In genomic region chr22:35648066-35649025, GRCh38 we compare ENCODE assay signal across 8 cellular contexts. TPM values are rescaled to one million over a fixed set of nuclear protein-coding genes. Genes with fewer than 3 reads are reported as not detected.
DNase-seq lines count a peak whose midpoint lies in the region; ATAC-seq, FAIRE-seq and TF ChIP-seq lines count a peak whose summit lies in the region.

APOL6 (plus strand) TSS chr22:35648446; CDS start chr22:35656426, 7,980 bp downstream.

- intact Hi-C loops in CD8-positive, alpha-beta T cell (cut with DNase I, micrococcal nuclease), result loop anchor here (1.0 to 10.0 kb wide), 3 partner anchors 12 to 880 kb away; partner anchors contain the start of gene EIF3D (in 1 of the 2)
- intact Hi-C loops in endothelial cell of umbilical vein (cut with micrococcal nuclease), result loop anchor here (10.0 kb wide), 1 partner anchor 86 kb away; no protein-coding TSS in a partner anchor

- peak; percentile 76 for ATAC-seq in CD8-positive, alpha-beta T cell
- ATAC-seq in GM21576 (IDR thresholded peaks at IDR 0.05; ENCODE audit: unreplicated experiment), result peak; percentile 51

- CTCF ChIA-PET in CD8-positive, alpha-beta T cell (lab: Charles Lee), result interaction anchor here (1.0 to 1.6 kb wide), 7 partner anchors 14 to 417 kb away, joined by 3 to 7 read pairs (median 5); no protein-coding TSS in a partner anchor
- CTCF ChIA-PET in activated CD8-positive, alpha-beta memory T cell treated with anti-CD3 and anti-CD28 coated beads for 36 hours (lab: Charles Lee), result interaction anchor here (0.8 to 1.6 kb wide), 9 partner anchors 10 to 476 kb away, joined by 3 to 9 read pairs (median 3); no protein-coding TSS in a partner anchor
- CTCF ChIA-PET in endothelial cell of umbilical vein (lab: Charles Lee), result interaction anchor here (0.6 to 1.8 kb wide), 7 partner anchors 11 to 417 kb away, joined by 3 to 7 read pairs (median 5); no protein-coding TSS in a partner anchor

- no peaks in the 10 kb centered on the region for H3K27me3 Mint-ChIP-seq in CD8-positive, alpha-beta T cell (ENCODE audit: low read depth)
- no peaks in the 10 kb centered on the region for H3K27me3 Mint-ChIP-seq in stimulated activated naive CD8-positive, alpha-beta T cell treated with anti-CD3 and anti-CD28 coated beads, Interleukin-15, Interleukin-2, amounts not matched to agents 100 ng/mL and 50 ng/mL, for 24 hours

- H3K36me3 Mint-ChIP-seq in CD8-positive, alpha-beta T cell, result peaks cover 35% of the 10 kb centered on the region
- peaks cover 32% of the 10 kb centered on the region for H3K36me3 Mint-ChIP-seq in stimulated activated naive CD8-positive, alpha-beta T cell treated with anti-CD3 and anti-CD28 coated beads, Interleukin-15, Interleukin-2, amounts not matched to agents 100 ng/mL and 50 ng/mL, for 24 hours (ENCODE audit: low read depth)

- FAIRE-seq in endothelial cell of umbilical vein (lab: Jason Lieb, UNC), result peak; percentile 85

- dilution Hi-C loops in endothelial cell of umbilical vein (cut with MboI; ENCODE audit: extremely low pct_ligation_motif_present, low sequenced_read_pairs), result no loop called here

- no peaks in the 10 kb centered on the region for H3K9me3 ChIP-seq in CD8-positive, alpha-beta T cell (ENCODE audit: low read length)
- H3K9me3 ChIP-seq in endothelial cell of umbilical vein (replicated peaks; ENCODE audit: control insufficient read depth, insufficient read depth, low read length), result no peaks in the 10 kb centered on the region
- H3K9me3 ChIP-seq in mucosa of stomach (ENCODE audit: control insufficient read depth, low read length), result no peaks in the 10 kb centered on the region

- no peaks in the 10 kb centered on the region for H3K79me2 ChIP-seq in endothelial cell of umbilical vein (ENCODE audit: control insufficient read depth, insufficient read depth, low read length)

- H3K4me3 Mint-ChIP-seq in CD8-positive, alpha-beta T cell, result peak within 1 kb of the TSS; percentile 100
- H3K4me3 Mint-ChIP-seq in stimulated activated naive CD8-positive, alpha-beta T cell treated with anti-CD3 and anti-CD28 coated beads, Interleukin-15, Interleukin-2, amounts not matched to agents 100 ng/mL and 50 ng/mL, for 24 hours, result peak within 1 kb of the TSS; percentile 98

- H3K27ac Mint-ChIP-seq in CD8-positive, alpha-beta T cell, result peak within 1 kb of the TSS; percentile 100
- H3K27ac Mint-ChIP-seq in stimulated activated naive CD8-positive, alpha-beta T cell treated with anti-CD3 and anti-CD28 coated beads, Interleukin-15, Interleukin-2, amounts not matched to agents 100 ng/mL and 50 ng/mL, for 24 hours, result peak within 1 kb of the TSS; percentile 100

- H3K4me3 ChIP-seq in CD8-positive, alpha-beta T cell (ENCODE audit: low read depth, low read length), result peak within 1 kb of the TSS; percentile 88
- H3K4me3 ChIP-seq in endothelial cell of umbilical vein (replicated peaks in 1 of 3; ENCODE audit: insufficient read depth in 1 of 3, low read depth in 1 of 3, low read length in 3 of 3) (peak within 1 kb of the TSS; percentile 41 to 59 (median 50)), mucosa of stomach (ENCODE audit: low read length) (peak within 1 kb of the TSS; percentile 93)

- no peaks in the 10 kb centered on the region for H3K27me3 ChIP-seq in CD8-positive, alpha-beta T cell (ENCODE audit: insufficient read depth, low read length)
- no peaks in the 10 kb centered on the region for H3K27me3 ChIP-seq in endothelial cell of umbilical vein (ENCODE audit: control insufficient read depth in 2 of 2, insufficient read depth in 2 of 2, low read length in 2 of 2)
- no peaks in the 10 kb centered on the region for H3K27me3 ChIP-seq in mucosa of stomach (ENCODE audit: control insufficient read depth, insufficient read depth, low read length)

- peak in 6 of 7 experiments; percentile 29 to 73 (median 54) for DNase-seq in CD8-positive, alpha-beta T cell
- peak; percentile 11 for DNase-seq in NCI-H524 treated with DMSO at 0.1 percent for 48 hours (lab: John Stamatoyannopoulos, UW)
- DNase-seq in endothelial cell of umbilical vein (ENCODE audit: low read depth, low spot score), result peak; percentile 50
- DNase-seq in NCI-H2227 (lab: John Stamatoyannopoulos, UW; ENCODE audit: unreplicated experiment), result no peak

- H3K4me2 ChIP-seq in endothelial cell of umbilical vein (ENCODE audit: insufficient read depth, low read length), result peak within 1 kb of the TSS; percentile 70

- BruUV-seq in endothelial cell of umbilical vein (replicated peaks; lab: Mats Ljungman, UMichigan), result no TSS peak

- TF ChIP-seq CTCF in CD8-positive, alpha-beta T cell (IDR thresholded peaks at IDR 0.05), result no peak
- no peak for TF ChIP-seq CTCF in endothelial cell of umbilical vein (IDR thresholded peaks at IDR 0.05; ENCODE audit: extremely low read depth in 1 of 2, insufficient read depth in 1 of 2, low read depth in 1 of 2, low read length in 2 of 2)

- H3K9ac ChIP-seq in endothelial cell of umbilical vein (replicated peaks; ENCODE audit: extremely low read depth, insufficient read depth, low read length) (peak within 1 kb of the TSS; percentile 64), mucosa of stomach (ENCODE audit: low read length) (peak within 1 kb of the TSS; percentile 99)

- no peaks in the 10 kb centered on the region for H3K36me3 ChIP-seq in CD8-positive, alpha-beta T cell (ENCODE audit: insufficient read depth, low read length)
- H3K36me3 ChIP-seq in endothelial cell of umbilical vein (ENCODE audit: control insufficient read depth in 2 of 2, extremely low read depth in 1 of 2, insufficient read depth in 2 of 2, low read length in 2 of 2) (no peaks in the 10 kb centered on the region), mucosa of stomach (ENCODE audit: control insufficient read depth, insufficient read depth, low read length) (no peaks in the 10 kb centered on the region)

- H2AFZ ChIP-seq in endothelial cell of umbilical vein (ENCODE audit: low read depth, low read length), result peak within 1 kb of the TSS; percentile 96

- H3K27ac ChIP-seq in CD8-positive, alpha-beta T cell (ENCODE audit: low read depth, low read length), result peak within 1 kb of the TSS; percentile 91
- H3K27ac ChIP-seq in endothelial cell of umbilical vein (ENCODE audit: insufficient read depth, low read depth, low read length), result peak within 1 kb of the TSS; percentile 5

- peaks cover 30% of the 10 kb centered on the region for H3K4me1 ChIP-seq in CD8-positive, alpha-beta T cell (ENCODE audit: insufficient read depth, low read length)
- H3K4me1 ChIP-seq in endothelial cell of umbilical vein (ENCODE audit: control insufficient read depth, extremely low read depth, insufficient read depth, low read length), result peaks cover 8% of the 10 kb centered on the region
- H3K4me1 ChIP-seq in mucosa of stomach (ENCODE audit: control insufficient read depth, insufficient read depth, low read length), result peaks cover 8% of the 10 kb centered on the region

- POLR2A ChIA-PET in CD8-positive, alpha-beta T cell (lab: Charles Lee), result interaction anchor here (0.6 to 3.8 kb wide), 7 partner anchors 8 to 834 kb away, joined by 3 to 29 read pairs (median 3); partner anchors contain the start of genes HMGXB4 and TXN2
- POLR2A ChIA-PET in activated CD8-positive, alpha-beta memory T cell treated with anti-CD3 and anti-CD28 coated beads for 36 hours (lab: Charles Lee), result interaction anchor here (0.6 to 2.3 kb wide), 5 partner anchors 8 to 987 kb away, joined by 3 to 29 read pairs (median 3); no protein-coding TSS in a partner anchor
- POLR2A ChIA-PET in endothelial cell of umbilical vein (lab: Charles Lee), result no interaction called here

- H3K4me1 Mint-ChIP-seq in CD8-positive, alpha-beta T cell (ENCODE audit: low read depth), result peaks cover 44% of the 10 kb centered on the region
- peaks cover 53% of the 10 kb centered on the region for H3K4me1 Mint-ChIP-seq in stimulated activated naive CD8-positive, alpha-beta T cell treated with anti-CD3 and anti-CD28 coated beads, Interleukin-15, Interleukin-2, amounts not matched to agents 100 ng/mL and 50 ng/mL, for 24 hours (ENCODE audit: low read depth)

- H4K20me1 ChIP-seq in endothelial cell of umbilical vein (replicated peaks; ENCODE audit: control insufficient read depth, extremely low read depth, insufficient read depth, low read length), result no peaks in the 10 kb centered on the region

- no peak for TF ChIP-seq POLR2A in endothelial cell of umbilical vein (IDR thresholded peaks at IDR 0.05; ENCODE audit: low read depth, low read length)

- H3K9me1 ChIP-seq in endothelial cell of umbilical vein (replicated peaks; ENCODE audit: control insufficient read depth, extremely low read depth, insufficient read depth, low read length), result no peaks in the 10 kb centered on the region

- H3K9me3 Mint-ChIP-seq in CD8-positive, alpha-beta T cell, result peaks cover 2% of the 10 kb centered on the region
- H3K9me3 Mint-ChIP-seq in stimulated activated naive CD8-positive, alpha-beta T cell treated with anti-CD3 and anti-CD28 coated beads, Interleukin-15, Interleukin-2, amounts not matched to agents 100 ng/mL and 50 ng/mL, for 24 hours, result no peaks in the 10 kb centered on the region

TF ChIP-seq in endothelial cell of umbilical vein, 7 proteins besides CTCF, POLR2A, EP300 and RAD21:
- TF ChIP-seq JUN (IDR thresholded peaks at IDR 0.05; ENCODE audit: borderline replicate concordance, insufficient read depth, insufficient read length, low read depth), result no peak
- no peak for TF ChIP-seq GATA2 (IDR thresholded peaks at IDR 0.05; ENCODE audit: insufficient read depth, insufficient read length, low read depth, low read length)
- no peak for TF ChIP-seq FOS (IDR thresholded peaks at IDR 0.05; ENCODE audit: borderline replicate concordance, insufficient read depth, low read length)
- no peak for TF ChIP-seq MAX (IDR thresholded peaks at IDR 0.05; ENCODE audit: insufficient read depth, insufficient read length)
- no peak for TF ChIP-seq MYC (IDR thresholded peaks at IDR 0.05; ENCODE audit: low read depth, low read length)
- TF ChIP-seq POLR2AphosphoS5 (IDR thresholded peaks at IDR 0.05; ENCODE audit: insufficient read depth, low read depth, low read length), result no peak
- no peak for TF ChIP-seq EZH2 (IDR thresholded peaks at IDR 0.05; ENCODE audit: borderline replicate concordance, low read depth, low read length, severe bottlenecking)
TF ChIP-seq in endothelial cell of umbilical vein: peak in this region for 0.

RNA-seq across cellular contexts. Expression of gene APOL6, which starts in this region (rescaled TPM):
- 10 to 100 TPM; 48.4 to 49.7 TPM for total RNA-seq in CD8-positive, alpha-beta T cell
- 10 to 100 TPM; 28.5 to 29.1 TPM for total RNA-seq in activated CD8-positive, alpha-beta memory T cell treated with anti-CD3 and anti-CD28 coated beads for 36 hours
- total RNA-seq in endothelial cell of umbilical vein, result 1.3 and 3.0 TPM in 2 replicates
- 0.33 TPM in 2 replicates for polyA plus RNA-seq in endothelial cell of umbilical vein
- polyA plus RNA-seq in endothelial cell of umbilical vein (2011; cell fraction: cytosol; rRNA removed), result 0.36 and 0.38 TPM in 2 replicates
- 0.39 and 0.40 TPM in 2 replicates for polyA plus RNA-seq in endothelial cell of umbilical vein (2011; cell fraction: nucleus; rRNA removed)
- 0.46 and 0.55 TPM in 2 replicates for polyA plus RNA-seq in endothelial cell of umbilical vein (2012)
- 1.1 TPM in 2 replicates for polyA minus RNA-seq in endothelial cell of umbilical vein
- polyA minus RNA-seq in endothelial cell of umbilical vein (2011; cell fraction: cytosol; rRNA and poly(A)+ RNA removed), result 7.2 TPM
- 0.77 and 0.96 TPM in 2 replicates for polyA minus RNA-seq in endothelial cell of umbilical vein (2011; cell fraction: nucleus; rRNA and poly(A)+ RNA removed)
